In genomic region chr12:118302053-118302452, GRCh38 we compare ENCODE assay signal across 13 cellular contexts.
DNase-seq lines count a peak whose midpoint lies in the region; ATAC-seq and TF ChIP-seq lines count a peak whose summit lies in the region.
"Had no signal": no experiment of that assay in that cellular context is flagged by ENCODE, and none has a peak within 500 bp of the region (broad histone marks: within the 10 kb centered on the region; RNA-seq: fewer than 3 reads in every experiment).

No MANE protein-coding gene starts in this region.

- H3K9me3 ChIP-seq in RWPE2 (ENCODE audit: severe bottlenecking) = no peaks in the 10 kb centered on the region
- H3K9me3 ChIP-seq in upper lobe of right lung = no peaks in the 10 kb centered on the region
- H3K9me3 ChIP-seq: spleen had no signal

- no peak for DNase-seq in activated T-cell treated with anti-CD3 and anti-CD28 coated beads, Interleukin-2, amount 50 U/mL, for 72 hours
- DNase-seq in activated T-cell treated with anti-CD3 and anti-CD28 coated beads for 4 hours (no peak), RWPE2 (ENCODE audit: low spot score) (peak; percentile 77), fibroblast of pulmonary artery (ENCODE audit: low read depth) (peak; percentile 26), upper lobe of right lung (no peak), D341Med (ENCODE audit: low spot score) (no peak)
- DNase-seq: H7; naive thymus-derived CD8-positive, alpha-beta T cell; NCI-H1105; NK-92 treated with Interleukin-12 subunit alpha and Interleukin-12 subunit beta, amount 100 ng/mL, for 24 hours; spleen had no signal

- H3K27ac Mint-ChIP-seq in activated T-cell treated with anti-CD3 and anti-CD28 coated beads, Interleukin-2, amount 50 U/mL, for 72 hours = peak overlapping the region; percentile 77

- H3K4me1 ChIP-seq in RWPE2 (ENCODE audit: insufficient read depth, poor library complexity, severe bottlenecking) (peaks cover 28% of the 10 kb centered on the region), upper lobe of right lung (peaks cover 22% of the 10 kb centered on the region)

- H3K4me3 ChIP-seq in RWPE2 (ENCODE audit: severe bottlenecking) (no peak overlapping the region), fibroblast of pulmonary artery (replicated peaks; ENCODE audit: low read depth, low read length) (no peak overlapping the region), upper lobe of right lung (no peak overlapping the region)
- H3K4me3 ChIP-seq: spleen had no signal

- H3K27me3 Mint-ChIP-seq in activated T-cell treated with anti-CD3 and anti-CD28 coated beads, Interleukin-2, amount 50 U/mL, for 72 hours (ENCODE audit: low read depth) = no peaks in the 10 kb centered on the region
- H3K27me3 Mint-ChIP-seq: naive thymus-derived CD8-positive, alpha-beta T cell had no signal

- H3K27ac ChIP-seq in RWPE2 (ENCODE audit: poor library complexity, severe bottlenecking) (peak overlapping the region; percentile 67), upper lobe of right lung (no peak overlapping the region)
- H3K27ac ChIP-seq: spleen had no signal

- no peak for ATAC-seq in activated T-cell treated with anti-CD3 and anti-CD28 coated beads, Interleukin-2, amount 50 U/mL, for 72 hours (replicated peaks in 1 of 2)
- peak; percentile 94 for ATAC-seq in RWPE2 (ENCODE audit: low read depth)
- peak; percentile 86 for ATAC-seq in upper lobe of right lung
- ATAC-seq in GM21786 (IDR thresholded peaks at IDR 0.05; ENCODE audit: unreplicated experiment) = no peak
- ATAC-seq in HG03108 (IDR thresholded peaks at IDR 0.05; ENCODE audit: unreplicated experiment) = no peak
- ATAC-seq: naive thymus-derived CD8-positive, alpha-beta T cell had no signal

- no peaks in the 10 kb centered on the region for H3K9me3 Mint-ChIP-seq in activated T-cell treated with anti-CD3 and anti-CD28 coated beads, Interleukin-2, amount 50 U/mL, for 72 hours
- H3K9me3 Mint-ChIP-seq: naive thymus-derived CD8-positive, alpha-beta T cell had no signal

- H3K4me3 Mint-ChIP-seq in activated T-cell treated with anti-CD3 and anti-CD28 coated beads, Interleukin-2, amount 50 U/mL, for 72 hours = no peak overlapping the region
- H3K4me3 Mint-ChIP-seq: naive thymus-derived CD8-positive, alpha-beta T cell had no signal

- TF ChIP-seq CTCF in RWPE2 (IDR thresholded peaks at IDR 0.05; ENCODE audit: poor library complexity, severe bottlenecking) = no peak
- TF ChIP-seq CTCF in fibroblast of pulmonary artery (IDR thresholded peaks at IDR 0.05; ENCODE audit: low read length, missing control alignments) = no peak
- no peak for TF ChIP-seq CTCF in upper lobe of right lung (IDR thresholded peaks at IDR 0.05)

- H3K4me1 Mint-ChIP-seq in activated T-cell treated with anti-CD3 and anti-CD28 coated beads, Interleukin-2, amount 50 U/mL, for 72 hours (ENCODE audit: low read depth) = peaks cover 47% of the 10 kb centered on the region

- intact Hi-C loops in upper lobe of right lung (cut with DNase I) = no loop called here

- no peaks in the 10 kb centered on the region for H3K36me3 Mint-ChIP-seq in activated T-cell treated with anti-CD3 and anti-CD28 coated beads, Interleukin-2, amount 50 U/mL, for 72 hours (ENCODE audit: insufficient read depth in 2 of 2)

- H3K27me3 ChIP-seq in RWPE2 (ENCODE audit: insufficient read depth, poor library complexity, severe bottlenecking) (no peaks in the 10 kb centered on the region), upper lobe of right lung (no peaks in the 10 kb centered on the region)
- H3K27me3 ChIP-seq: spleen had no signal

- H3K36me3 ChIP-seq in RWPE2 (ENCODE audit: low read depth) = no peaks in the 10 kb centered on the region; the same call in 1 of the 2 replicates
- H3K36me3 ChIP-seq in upper lobe of right lung = no peaks in the 10 kb centered on the region

Comparison
In these comparisons a context has a peak if more than half of its experiments do, and no peak if none do; other contexts are left out.
1. ATAC-seq: peak in RWPE2 (single experiment) and upper lobe of right lung (single experiment); none in activated T-cell treated with anti-CD3 and anti-CD28 coated beads, Interleukin-2, amount 50 U/mL, for 72 hours (0 of 2), GM21786 (single experiment) and HG03108 (single experiment).
2. DNase-seq: peak in RWPE2 (single experiment) and fibroblast of pulmonary artery (single experiment); none in activated T-cell treated with anti-CD3 and anti-CD28 coated beads, Interleukin-2, amount 50 U/mL, for 72 hours (0 of 2), activated T-cell treated with anti-CD3 and anti-CD28 coated beads for 4 hours (single experiment), upper lobe of right lung (single experiment) and D341Med (single experiment).